ENCODE assay signal across 8 cellular contexts in genomic region chr10:119489572-119490326, GRCh38. TPM values are rescaled to one million over a fixed set of nuclear protein-coding genes. Genes with fewer than 3 reads are reported as not detected.
DNase-seq lines count a peak whose midpoint lies in the region; ATAC-seq and TF ChIP-seq lines count a peak whose summit lies in the region.

No MANE protein-coding gene starts in this region.

- H3K4me3 ChIP-seq in BE2C (ENCODE audit: low read depth, low read length), result peak overlapping the region; percentile 36; the same call in 1 of the 2 replicates
- peak overlapping the region; percentile 68 for H3K4me3 ChIP-seq in PC-3 (ENCODE audit: low read length)
- peak overlapping the region in 10 of 12 donors; percentile 5 to 44 (median 30) for H3K4me3 ChIP-seq in heart left ventricle
- H3K4me3 ChIP-seq in skeletal muscle cell (ENCODE audit: low read depth, low read length), result peak overlapping the region; percentile 35

- intact Hi-C loops in PC-3 (cut with micrococcal nuclease), result loop anchor here (1.0 to 5.0 kb wide), 2 partner anchors 44 to 282 kb away; partner anchors contain the start of gene GRK5
- intact Hi-C loops in heart left ventricle (cut with DNase I), result loop anchor here in 6 of 10 donors (1.0 to 5.0 kb wide), 5 partner anchors 44 to 297 kb away; no protein-coding TSS in a partner anchor

- no peaks in the 10 kb centered on the region for H3K79me2 ChIP-seq in PC-3 (ENCODE audit: low read length)

- CTCF ChIA-PET in PC-3 (lab: Charles Lee), result interaction anchor here (0.5 to 1.6 kb wide), 5 partner anchors 40 to 352 kb away, joined by 3 to 8 read pairs (median 4); no protein-coding TSS in a partner anchor

- no TSS peak for BruUV-seq in PC-3 (replicated peaks; lab: Mats Ljungman, UMichigan)

- ATAC-seq in GM18861 (IDR thresholded peaks at IDR 0.05; ENCODE audit: unreplicated experiment) (peak; percentile 80), HG03045 (IDR thresholded peaks at IDR 0.05; ENCODE audit: unreplicated experiment) (peak; percentile 69), PC-3 (peak; percentile 52), heart left ventricle (peak; percentile 33 to 77 (median 70))

- no peaks in the 10 kb centered on the region for H3F3A ChIP-seq in PC-3 (ENCODE audit: low read length, unreplicated experiment)

- H4K20me1 ChIP-seq in PC-3 (ENCODE audit: low read length), result no peaks in the 10 kb centered on the region

- H3K27me3 ChIP-seq in BE2C (no peaks in the 10 kb centered on the region), PC-3 (ENCODE audit: low read length) (no peaks in the 10 kb centered on the region), heart left ventricle (no peaks in the 10 kb centered on the region)

- H3K4me2 ChIP-seq in PC-3 (ENCODE audit: low read length), result peak overlapping the region; percentile 84

- H3K9me2 ChIP-seq in PC-3 (replicated peaks; ENCODE audit: low read length), result no peaks in the 10 kb centered on the region

- TF ChIP-seq CTCF in BE2C (IDR thresholded peaks at IDR 0.05; ENCODE audit: low read depth, low read length) (peak; percentile 84), PC-3 (conservative IDR thresholded peaks at IDR 0.05; ENCODE audit: low read depth, low read length) (peak; percentile 88), heart left ventricle (IDR thresholded peaks at IDR 0.05) (peak; percentile 73 to 89 (median 84))

- 17 to 24% (median 19%) methylated on average over 18 to 19 of the region's 19 CpGs for WGBS in heart left ventricle, 4 donors

- H3K9ac ChIP-seq in PC-3 (ENCODE audit: low read length), result 0 out of 2 replicates have a peak overlapping the region, but pooled peaks have one; percentile 22

- peak; percentile 72 for DNase-seq in BE2C
- DNase-seq in PC-3, result peak; percentile 52
- DNase-seq in activated T-helper 9 cell treated with anti-CD3 and anti-CD28 coated beads, Interleukin-2, amount 50 U/mL, for 16 hours (ENCODE audit: low read depth), result peak; percentile 32
- peak in 2 of 5 donors; percentile 31 to 70 for DNase-seq in heart left ventricle
- no peak for DNase-seq in skeletal muscle cell (ENCODE audit: low read depth)
- no peak for DNase-seq in NCI-H1092 (lab: John Stamatoyannopoulos, UW)

- H3K4me1 ChIP-seq in BE2C (no peaks in the 10 kb centered on the region), PC-3 (ENCODE audit: insufficient read depth, low read length) (peaks cover 15% of the 10 kb centered on the region), heart left ventricle (peaks cover 0 to 19% (median 8%) of the 10 kb centered on the region in 12 donors)

- POLR2A ChIA-PET in PC-3 (lab: Charles Lee; ENCODE audit: unreplicated experiment), result no interaction called here

- no peaks in the 10 kb centered on the region for H3K9me3 ChIP-seq in BE2C
- H3K9me3 ChIP-seq in PC-3 (ENCODE audit: low read length), result no peaks in the 10 kb centered on the region
- H3K9me3 ChIP-seq in heart left ventricle, result no peaks in the 10 kb centered on the region

- no peak overlapping the region for H3K27ac ChIP-seq in PC-3 (ENCODE audit: low read length)
- peak overlapping the region in 2 of 12 donors; percentile 10 to 52 for H3K27ac ChIP-seq in heart left ventricle

- no peak for TF ChIP-seq POLR2A in heart left ventricle (IDR thresholded peaks at IDR 0.05)

- H3K36me3 ChIP-seq in BE2C, result no peaks in the 10 kb centered on the region
- no peaks in the 10 kb centered on the region for H3K36me3 ChIP-seq in PC-3 (ENCODE audit: low read depth, low read length)
- H3K36me3 ChIP-seq in heart left ventricle, result no peaks in the 10 kb centered on the region

- H2AFZ ChIP-seq in PC-3 (ENCODE audit: low read length), result peak overlapping the region; percentile 81

RNA-seq across cellular contexts. Expression of gene RGS10, which starts 52.8 kb away (rescaled TPM):
- polyA plus RNA-seq in BE2C (2012; ENCODE audit: insufficient read depth, insufficient read length, low read depth), result 6.8 TPM
- 22.0 and 27.6 TPM in 2 replicates for total RNA-seq in PC-3 (2014; rRNA removed)
- 10 to 100 TPM in 2 of 9 donors, 1 to 10 TPM in 7; 1.6 to 25.2 (median 4.7) TPM for total RNA-seq in heart left ventricle
- 1 to 10 TPM; 4.7 to 6.3 TPM for polyA plus RNA-seq in heart left ventricle

Comparison
In these comparisons a context has a peak if more than half of its experiments do, and no peak if none do; other contexts are left out.
1. DNase-seq: peak in BE2C (single experiment), PC-3 (single experiment) and activated T-helper 9 cell treated with anti-CD3 and anti-CD28 coated beads, Interleukin-2, amount 50 U/mL, for 16 hours (single experiment); none in skeletal muscle cell (single experiment) and NCI-H1092 (single experiment).
2. Peak in every context shown above with its lines, with median percentiles within 50 percentile points of each other: H3K4me3 ChIP-seq, CTCF ChIP-seq and ATAC-seq.